Comparison of ENCODE assay signal across 8 cellular contexts in genomic region chr6:32845381-32845884, GRCh38. TPM values are rescaled to one million over a fixed set of nuclear protein-coding genes. Genes with fewer than 3 reads are reported as not detected.
DNase-seq lines count a peak whose midpoint lies in the region; ATAC-seq, FAIRE-seq and TF ChIP-seq lines count a peak whose summit lies in the region.

No MANE protein-coding gene starts in this region.

- H4K20me1 ChIP-seq in OCI-LY1 (ENCODE audit: insufficient read depth, low read length), result no peaks in the 10 kb centered on the region
- no peaks in the 10 kb centered on the region; the same call in 1 of the 2 replicates for H4K20me1 ChIP-seq in GM12878 (ENCODE audit: control insufficient read depth, insufficient read depth)

- H2AFZ ChIP-seq in OCI-LY1 (ENCODE audit: low read length), result no peak overlapping the region
- H2AFZ ChIP-seq in GM12878 (ENCODE audit: control insufficient read depth, low read depth, low read length), result no peak overlapping the region

- peak; percentile 79 for TF ChIP-seq POLR2A in GM12878 (IDR thresholded peaks at IDR 0.05; ENCODE audit: low read depth, low read length)
- TF ChIP-seq POLR2A in sigmoid colon (IDR thresholded peaks at IDR 0.05), result no peak

- DNase-seq in GM10248 (ENCODE audit: extremely low spot score), result peak; percentile 43
- no peak for DNase-seq in GM12878 (ENCODE audit: low read depth, low spot score)
- DNase-seq in sigmoid colon, result peak; percentile 57
- DNase-seq in pancreas, result no peak
- DNase-seq in NCI-H524 treated with DMSO at 0.1 percent for 48 hours (lab: John Stamatoyannopoulos, UW), result no peak
- DNase-seq in HuH-7 (ENCODE audit: low spot score), result no peak

- SMC1A ChIA-PET in GM12878 (lab: Charles Lee; ENCODE audit: uncharacterized antibody, unreplicated experiment), result interaction anchor here (0.6 to 3.9 kb wide), 9 partner anchors 9 to 139 kb away, joined by 3 to 69 read pairs (median 8); partner anchors contain the start of genes HLA-DMA, PSMB9 and TAP1

- H3F3A ChIP-seq in OCI-LY1 (ENCODE audit: insufficient read depth, low read length), result no peaks in the 10 kb centered on the region

- no peaks in the 10 kb centered on the region for H3K27me3 ChIP-seq in OCI-LY1 (ENCODE audit: insufficient read depth, low read length)
- no peaks in the 10 kb centered on the region for H3K27me3 ChIP-seq in GM12878 (replicated peaks in 1 of 2; ENCODE audit: control insufficient read depth in 2 of 2, insufficient read depth in 2 of 2, low read length in 1 of 2)
- no peaks in the 10 kb centered on the region for H3K27me3 ChIP-seq in sigmoid colon
- no peaks in the 10 kb centered on the region for H3K27me3 ChIP-seq in pancreas

- intact Hi-C loops in GM12878 (cut with micrococcal nuclease; ENCODE audit: unreplicated experiment) (no loop called here), sigmoid colon (cut with DNase I) (no loop called here), pancreas (cut with DNase I) (no loop called here)

- no peaks in the 10 kb centered on the region for H3K9me3 ChIP-seq in OCI-LY1 (ENCODE audit: low read length)
- no peaks in the 10 kb centered on the region for H3K9me3 ChIP-seq in GM12878 (replicated peaks; ENCODE audit: control insufficient read depth, insufficient read depth, low read length)
- H3K9me3 ChIP-seq in sigmoid colon, result no peaks in the 10 kb centered on the region
- H3K9me3 ChIP-seq in pancreas, result no peaks in the 10 kb centered on the region

- H3K79me2 ChIP-seq in OCI-LY1 (ENCODE audit: insufficient read depth, low read length) (no peaks in the 10 kb centered on the region), GM12878 (ENCODE audit: control insufficient read depth, insufficient read depth, low read length) (peaks cover 85% of the 10 kb centered on the region)

- RAD21 ChIA-PET in GM12878 (lab: Charles Lee; ENCODE audit: unreplicated experiment), result interaction anchor here (0.8 to 10.5 kb wide), 8 partner anchors 11 to 283 kb away, joined by 3 to 269 read pairs (median 4); partner anchors contain the start of genes HLA-DMA, HLA-DMB, PSMB9 and TAP1

- H3K9me2 ChIP-seq in OCI-LY1 (ENCODE audit: low read depth, low read length), result no peaks in the 10 kb centered on the region

- ATAC-seq in GM12878 (peak; percentile 33), pancreas (no peak), GM19463 (IDR thresholded peaks at IDR 0.05; ENCODE audit: unreplicated experiment) (no peak)

- peaks cover 69% of the 10 kb centered on the region for H3K36me3 ChIP-seq in OCI-LY1 (ENCODE audit: insufficient read depth, low read length)
- H3K36me3 ChIP-seq in GM12878 (ENCODE audit: control insufficient read depth in 2 of 2, insufficient read depth in 2 of 2, low read length in 1 of 2), result peaks cover 8 to 56% of the 10 kb centered on the region in 2 experiments
- peaks cover 20 to 71% (median 34%) of the 10 kb centered on the region in 4 donors for H3K36me3 ChIP-seq in sigmoid colon
- peaks cover 6 to 7% (median 7%) of the 10 kb centered on the region in 3 donors for H3K36me3 ChIP-seq in pancreas

- H3K9ac ChIP-seq in OCI-LY1 (ENCODE audit: low read length) (peak overlapping the region; percentile 97), GM12878 (ENCODE audit: control insufficient read depth, insufficient read depth, low read length) (peak overlapping the region; percentile 99)

- POLR2A ChIA-PET in GM10248 (lab: Yijun Ruan, JAX) (interaction anchor here (0.6 to 5.3 kb wide), 7 partner anchors 9 to 432 kb away, joined by 3 to 44 read pairs (median 3); partner anchors contain the start of genes B3GALT4, PSMB9 and TAP1), GM12878 (lab: Charles Lee) (interaction anchor here (0.7 to 10.5 kb wide), 21 partner anchors 8 to 650 kb away, joined by 3 to 357 read pairs (median 6); partner anchors contain the start of genes BRD2, HLA-DMA, HLA-DMB and HLA-DPA1)

- BruUV-seq in GM12878 (replicated peaks; lab: Mats Ljungman, UMichigan), result no TSS peak

- under 1% methylated on average over 10 of the region's 10 CpGs for WGBS in GM12878 (ENCODE audit: insufficient coverage, insufficient replicate concordance, low lambda C conversion rate, missing lambda C conversion rate)
- WGBS in sigmoid colon, 2 donors, result 52 to 78% methylated on average over 10 of the region's 10 CpGs
- WGBS in pancreas, 2 donors, result 84 to 86% methylated on average over 10 of the region's 10 CpGs

- H3K4me3 ChIP-seq in OCI-LY1 (ENCODE audit: low read depth, low read length, poor library complexity, severe bottlenecking), result peak overlapping the region; percentile 82
- peak overlapping the region; percentile 96 for H3K4me3 ChIP-seq in GM12878
- H3K4me3 ChIP-seq in sigmoid colon, result peak overlapping the region in 2 of 4 donors; percentile 68 to 71
- peak overlapping the region in 1 of 4 donors; percentile 70 for H3K4me3 ChIP-seq in pancreas

- no peak for FAIRE-seq in GM12878 (lab: Jason Lieb, UNC)
- FAIRE-seq in pancreas (lab: Jason Lieb, UNC), result no peak

- H3K27ac ChIP-seq in OCI-LY1 (ENCODE audit: low read depth, low read length, poor library complexity, severe bottlenecking), result peak overlapping the region; percentile 95
- peak overlapping the region; percentile 96 for H3K27ac ChIP-seq in GM12878 (ENCODE audit: control insufficient read depth, insufficient read depth)
- H3K27ac ChIP-seq in sigmoid colon, result peak overlapping the region in 3 of 4 donors; percentile 88 to 91 (median 89)
- H3K27ac ChIP-seq in pancreas, result peak overlapping the region in 1 of 4 donors; percentile 96

- H3K4me2 ChIP-seq in OCI-LY1 (ENCODE audit: low read length) (peak overlapping the region; percentile 84), GM12878 (ENCODE audit: control insufficient read depth, insufficient read depth) (peak overlapping the region; percentile 99)

- no peak for TF ChIP-seq RAD21 in GM12878 (IDR thresholded peaks at IDR 0.05; ENCODE audit: insufficient read depth, low read depth, low read length)

- TF ChIP-seq CTCF in GM10248 (IDR thresholded peaks at IDR 0.05; ENCODE audit: control extremely low read depth, extremely low read depth, low read depth, missing control alignments), result no peak
- TF ChIP-seq CTCF in OCI-LY1 (IDR thresholded peaks at IDR 0.05; ENCODE audit: low read length), result no peak
- TF ChIP-seq CTCF in GM12878 (IDR thresholded peaks at IDR 0.05 in 2 of 3, conservative IDR thresholded peaks at IDR 0.05 in 1 of 3; ENCODE audit: control insufficient read depth in 2 of 3, extremely low read depth in 1 of 3, insufficient read depth in 1 of 3, low read depth in 3 of 3, low read length in 3 of 3), result no peak
- no peak for TF ChIP-seq CTCF in sigmoid colon (IDR thresholded peaks at IDR 0.05)
- no peak for TF ChIP-seq CTCF in pancreas (IDR thresholded peaks at IDR 0.05)

- TF ChIP-seq EP300 in GM12878 (IDR thresholded peaks at IDR 0.05; ENCODE audit: borderline replicate concordance in 1 of 2, control insufficient read depth in 1 of 2, low read depth in 2 of 2, low read length in 2 of 2), result no peak
- no peak for TF ChIP-seq EP300 in sigmoid colon (IDR thresholded peaks at IDR 0.05)

- in situ Hi-C loops in GM12878 (cut with MboI), result no loop called here

- H3K4me1 ChIP-seq in OCI-LY1 (ENCODE audit: insufficient read depth, low read length, severe bottlenecking) (peaks cover 50% of the 10 kb centered on the region), GM12878 (ENCODE audit: control insufficient read depth, insufficient read depth, low read length) (peaks cover 63% of the 10 kb centered on the region), sigmoid colon (peaks cover 0 to 23% (median 20%) of the 10 kb centered on the region in 4 donors), pancreas (no peaks in the 10 kb centered on the region)

- CTCF ChIA-PET in GM10248 (lab: Yijun Ruan, JAX), result interaction anchor here (0.8 to 11.2 kb wide), 14 partner anchors 14 to 414 kb away, joined by 3 to 339 read pairs (median 6); partner anchors contain the start of genes PSMB9 and TAP1
- CTCF ChIA-PET in GM12878 (lab: Yijun Ruan, JAX), result interaction anchor here (0.6 to 10.7 kb wide), 13 partner anchors 11 to 352 kb away, joined by 3 to 311 read pairs (median 4); partner anchors contain the start of genes PSMB9 and TAP1

RNA-seq across cellular contexts. Expression of gene PSMB8, which starts 1.6 kb away (rescaled TPM):
- 49.6 and 50.1 TPM in 2 replicates for total RNA-seq in GM12878 (2013; cell fraction: nucleolus; rRNA removed)
- total RNA-seq in GM12878 (2014; rRNA removed) (386 and 388 TPM in 2 replicates), GM12878 (2014; rRNA removed; fragmentation: Illumina TruSeq; extraction: Trizol) (311 and 327 TPM in 2 replicates), GM12878 (2021) (366 TPM in 2 replicates), sigmoid colon (10 to 100 TPM; 34.3 to 45.7 (median 40.7) TPM), pancreas (10 to 100 TPM in 5 of 6 donors, 1 to 10 TPM in 1; 7.4 to 40.2 (median 11.8) TPM)
- 129 TPM for polyA plus RNA-seq in GM12878 (2011; ENCODE audit: low read depth)
- polyA plus RNA-seq in GM12878 (2011; rRNA removed) (321 and 384 TPM in 2 replicates), GM12878 (2014; fragmentation: Illumina TruSeq; extraction: Trizol) (272 and 304 TPM in 2 replicates), GM12878 (2014; fragmentation: Nextera tagmentation; extraction: Ambion mirVana) (100 to 1,000 TPM; 353 to 557 TPM), GM12878 (2014; rRNA removed) (374 and 411 TPM in 2 replicates), GM12878 (2016; fragmentation: Nextera tagmentation; extraction: Ambion mirVana) (100 to 1,000 TPM; 495 to 538 TPM), sigmoid colon (100 to 1,000 TPM; 199 to 305 (median 286) TPM), pancreas (10 to 100 TPM; 27.9 to 35.2 TPM)
- polyA plus RNA-seq in GM12878 (2011; cell fraction: cytosol; rRNA removed), result 482 and 548 TPM in 2 replicates
- polyA plus RNA-seq in GM12878 (2011; cell fraction: nucleus; rRNA removed), result 310 and 330 TPM in 2 replicates
- polyA plus RNA-seq in GM12878 (2012), result 201 TPM in 2 replicates
- polyA minus RNA-seq in GM12878 (2011; rRNA and poly(A)+ RNA removed), result 253 and 255 TPM in 2 replicates
- polyA minus RNA-seq in GM12878 (2011; cell fraction: cytosol; rRNA and poly(A)+ RNA removed), result 49.0 and 55.5 TPM in 2 replicates
- polyA minus RNA-seq in GM12878 (2011; cell fraction: nucleus; rRNA and poly(A)+ RNA removed), result 48.2 and 65.3 TPM in 2 replicates

RNA-seq across cellular contexts. Expression of gene TAP2, which starts 6.9 kb away (rescaled TPM):
- 57.5 and 70.6 TPM in 2 replicates for total RNA-seq in GM12878 (2013; cell fraction: nucleolus; rRNA removed)
- total RNA-seq in GM12878 (2014; rRNA removed) (58.1 and 60.3 TPM in 2 replicates), GM12878 (2014; rRNA removed; fragmentation: Illumina TruSeq; extraction: Trizol) (31.9 and 37.2 TPM in 2 replicates), GM12878 (2021) (77.2 and 87.3 TPM in 2 replicates), sigmoid colon (1 to 10 TPM; 5.9 to 9.2 (median 7.2) TPM), pancreas (10 to 100 TPM in 4 of 6 donors, 1 to 10 TPM in 2; 5.0 to 23.1 (median 12.2) TPM)
- 17.3 TPM for polyA plus RNA-seq in GM12878 (2011; ENCODE audit: low read depth)
- polyA plus RNA-seq in GM12878 (2011; rRNA removed) (25.5 and 38.8 TPM in 2 replicates), GM12878 (2014; fragmentation: Illumina TruSeq; extraction: Trizol) (45.7 and 47.7 TPM in 2 replicates), GM12878 (2014; fragmentation: Nextera tagmentation; extraction: Ambion mirVana) (1 to 10 TPM; 5.3 to 6.7 TPM), GM12878 (2014; rRNA removed) (49.6 and 71.6 TPM in 2 replicates), GM12878 (2016; fragmentation: Nextera tagmentation; extraction: Ambion mirVana) (1 to 10 TPM; 8.3 to 9.0 TPM), sigmoid colon (10 to 100 TPM in 1 of 3 donors, 1 to 10 TPM in 2; 2.4 to 54.5 (median 3.0) TPM), pancreas (10 to 100 TPM in 1 of 2 donors, 1 to 10 TPM in 1; 8.8 to 16.9 TPM)
- 34.8 and 37.7 TPM in 2 replicates for polyA plus RNA-seq in GM12878 (2011; cell fraction: cytosol; rRNA removed)
- polyA plus RNA-seq in GM12878 (2011; cell fraction: nucleus; rRNA removed), result 129 and 147 TPM in 2 replicates
- polyA plus RNA-seq in GM12878 (2012), result 31.6 and 38.9 TPM in 2 replicates
- polyA minus RNA-seq in GM12878 (2011; rRNA and poly(A)+ RNA removed), result 36.8 and 38.2 TPM in 2 replicates
- 9.1 and 12.2 TPM in 2 replicates for polyA minus RNA-seq in GM12878 (2011; cell fraction: cytosol; rRNA and poly(A)+ RNA removed)
- polyA minus RNA-seq in GM12878 (2011; cell fraction: nucleus; rRNA and poly(A)+ RNA removed), result 32.5 and 50.3 TPM in 2 replicates

RNA-seq across cellular contexts. Expression of gene TAP1, which starts 8.1 kb away (rescaled TPM):
- 96.1 and 104 TPM in 2 replicates for total RNA-seq in GM12878 (2013; cell fraction: nucleolus; rRNA removed)
- 179 and 183 TPM in 2 replicates for total RNA-seq in GM12878 (2014; rRNA removed)
- total RNA-seq in GM12878 (2014; rRNA removed; fragmentation: Illumina TruSeq; extraction: Trizol), result 103 and 108 TPM in 2 replicates
- 177 and 194 TPM in 2 replicates for total RNA-seq in GM12878 (2021)
- polyA plus RNA-seq in GM12878 (2011; ENCODE audit: low read depth), result 87.7 TPM
- polyA plus RNA-seq in GM12878 (2011; rRNA removed), result 136 and 198 TPM in 2 replicates
- polyA plus RNA-seq in GM12878 (2011; cell fraction: cytosol; rRNA removed), result 194 and 208 TPM in 2 replicates
- 238 and 367 TPM in 2 replicates for polyA plus RNA-seq in GM12878 (2011; cell fraction: nucleus; rRNA removed)
- 170 and 179 TPM in 2 replicates for polyA plus RNA-seq in GM12878 (2012)
- polyA plus RNA-seq in GM12878 (2014; fragmentation: Illumina TruSeq; extraction: Trizol), result 107 and 126 TPM in 2 replicates
- 10 to 100 TPM; 33.4 to 60.0 TPM for polyA plus RNA-seq in GM12878 (2014; fragmentation: Nextera tagmentation; extraction: Ambion mirVana)
- polyA plus RNA-seq in GM12878 (2014; rRNA removed), result 160 and 161 TPM in 2 replicates
- 100 to 1,000 TPM; 230 to 249 TPM for polyA plus RNA-seq in GM12878 (2016; fragmentation: Nextera tagmentation; extraction: Ambion mirVana)
- polyA minus RNA-seq in GM12878 (2011; rRNA and poly(A)+ RNA removed), result 154 and 194 TPM in 2 replicates
- 60.6 and 63.3 TPM in 2 replicates for polyA minus RNA-seq in GM12878 (2011; cell fraction: cytosol; rRNA and poly(A)+ RNA removed)
- polyA minus RNA-seq in GM12878 (2011; cell fraction: nucleus; rRNA and poly(A)+ RNA removed), result 62.0 and 67.4 TPM in 2 replicates
- total RNA-seq in sigmoid colon, result 10 to 100 TPM; 22.5 to 35.0 (median 24.6) TPM
- 100 to 1,000 TPM in 1 of 3 donors, 10 to 100 TPM in 2; 11.4 to 211 (median 19.2) TPM for polyA plus RNA-seq in sigmoid colon
- total RNA-seq in pancreas, result 10 to 100 TPM in 5 of 6 donors, 1 to 10 TPM in 1; 7.8 to 32.1 (median 11.6) TPM
- polyA plus RNA-seq in pancreas, result 10 to 100 TPM; 18.8 to 28.5 TPM

RNA-seq across cellular contexts. Expression of gene PSMB9, which starts 8.6 kb away (rescaled TPM):
- 21.6 and 24.8 TPM in 2 replicates for total RNA-seq in GM12878 (2013; cell fraction: nucleolus; rRNA removed)
- total RNA-seq in GM12878 (2014; rRNA removed), result 251 and 255 TPM in 2 replicates
- 167 and 171 TPM in 2 replicates for total RNA-seq in GM12878 (2014; rRNA removed; fragmentation: Illumina TruSeq; extraction: Trizol)
- 237 and 271 TPM in 2 replicates for total RNA-seq in GM12878 (2021)
- polyA plus RNA-seq in GM12878 (2011; ENCODE audit: low read depth), result 109 TPM
- 253 and 359 TPM in 2 replicates for polyA plus RNA-seq in GM12878 (2011; rRNA removed)
- polyA plus RNA-seq in GM12878 (2011; cell fraction: cytosol; rRNA removed), result 446 and 599 TPM in 2 replicates
- 215 and 228 TPM in 2 replicates for polyA plus RNA-seq in GM12878 (2011; cell fraction: nucleus; rRNA removed)
- 183 and 244 TPM in 2 replicates for polyA plus RNA-seq in GM12878 (2012)
- 86.8 and 181 TPM in 2 replicates for polyA plus RNA-seq in GM12878 (2014; fragmentation: Illumina TruSeq; extraction: Trizol)
- 100 to 1,000 TPM; 202 to 299 TPM for polyA plus RNA-seq in GM12878 (2014; fragmentation: Nextera tagmentation; extraction: Ambion mirVana)
- polyA plus RNA-seq in GM12878 (2014; rRNA removed), result 341 and 375 TPM in 2 replicates
- polyA plus RNA-seq in GM12878 (2016; fragmentation: Nextera tagmentation; extraction: Ambion mirVana), result 100 to 1,000 TPM; 483 to 517 TPM
- 185 and 260 TPM in 2 replicates for polyA minus RNA-seq in GM12878 (2011; rRNA and poly(A)+ RNA removed)
- 78.0 and 81.2 TPM in 2 replicates for polyA minus RNA-seq in GM12878 (2011; cell fraction: cytosol; rRNA and poly(A)+ RNA removed)
- polyA minus RNA-seq in GM12878 (2011; cell fraction: nucleus; rRNA and poly(A)+ RNA removed), result 34.8 and 51.7 TPM in 2 replicates
- total RNA-seq in sigmoid colon, result 10 to 100 TPM; 10.2 to 23.2 (median 13.8) TPM
- polyA plus RNA-seq in sigmoid colon, result 100 to 1,000 TPM in 2 of 3 donors, 10 to 100 TPM in 1; 81.1 to 233 (median 129) TPM
- 10 to 100 TPM in 2 of 6 donors, 1 to 10 TPM in 4; 5.1 to 18.1 (median 5.8) TPM for total RNA-seq in pancreas
- 10 to 100 TPM in 1 of 2 donors, 1 to 10 TPM in 1; 8.3 to 13.7 TPM for polyA plus RNA-seq in pancreas

RNA-seq across cellular contexts. Expression of gene HLA-DOB, which starts 28.6 kb away (rescaled TPM):
- 13.7 and 16.5 TPM in 2 replicates for total RNA-seq in GM12878 (2013; cell fraction: nucleolus; rRNA removed)
- total RNA-seq in GM12878 (2014; rRNA removed) (38.4 and 43.5 TPM in 2 replicates), GM12878 (2014; rRNA removed; fragmentation: Illumina TruSeq; extraction: Trizol) (33.3 and 38.1 TPM in 2 replicates), GM12878 (2021) (30.3 and 31.5 TPM in 2 replicates), sigmoid colon (1 to 10 TPM in 1 of 4 donors, under 1 TPM in 1, not detected in 2; 0.68 to 1.8 TPM), pancreas (under 1 TPM in 2 of 6 donors, not detected in 4; 0.21 to 0.87 TPM)
- polyA plus RNA-seq in GM12878 (2011; ENCODE audit: low read depth), result 62.1 TPM
- polyA plus RNA-seq in GM12878 (2011; rRNA removed) (32.7 and 41.1 TPM in 2 replicates), GM12878 (2014; fragmentation: Illumina TruSeq; extraction: Trizol) (47.8 and 63.6 TPM in 2 replicates), GM12878 (2014; fragmentation: Nextera tagmentation; extraction: Ambion mirVana) (10 to 100 TPM; 75.6 to 79.1 TPM), GM12878 (2014; rRNA removed) (30.6 and 35.5 TPM in 2 replicates), GM12878 (2016; fragmentation: Nextera tagmentation; extraction: Ambion mirVana) (10 to 100 TPM; 27.4 to 29.6 TPM), sigmoid colon (10 to 100 TPM in 1 of 3 donors, 1 to 10 TPM in 2; 1.2 to 31.8 (median 1.6) TPM), pancreas (under 1 TPM; 0.38 to 0.53 TPM)
- polyA plus RNA-seq in GM12878 (2011; cell fraction: cytosol; rRNA removed), result 25.8 and 29.7 TPM in 2 replicates
- 55.6 and 69.1 TPM in 2 replicates for polyA plus RNA-seq in GM12878 (2011; cell fraction: nucleus; rRNA removed)
- polyA plus RNA-seq in GM12878 (2012), result 50.2 and 60.2 TPM in 2 replicates
- polyA minus RNA-seq in GM12878 (2011; rRNA and poly(A)+ RNA removed), result 13.2 and 15.1 TPM in 2 replicates
- 1.5 and 3.5 TPM in 2 replicates for polyA minus RNA-seq in GM12878 (2011; cell fraction: cytosol; rRNA and poly(A)+ RNA removed)
- 8.5 and 10.1 TPM in 2 replicates for polyA minus RNA-seq in GM12878 (2011; cell fraction: nucleus; rRNA and poly(A)+ RNA removed)

Comparison
In these comparisons a context has a peak if more than half of its experiments do, and no peak if none do; other contexts are left out.
1. DNase-seq: peak in GM10248 (single experiment) and sigmoid colon (single experiment); none in GM12878 (single experiment), pancreas (0 of 6), NCI-H524 treated with DMSO at 0.1 percent for 48 hours (single experiment) and HuH-7 (single experiment).